Comparison of ENCODE assay signal across 2 cellular contexts in genomic region chr20:10916312-10916711, GRCh38.
TF ChIP-seq lines count a peak whose summit lies in the region.

No MANE protein-coding gene starts in this region.

TF ChIP-seq in SK-N-SH, 30 proteins besides CTCF, POLR2A, EP300 and RAD21 (continued from another document):
- TF ChIP-seq GATA2 (CRISPR knock-in tag; IDR thresholded peaks at IDR 0.05) (no peak), MEF2A (IDR thresholded peaks at IDR 0.05; ENCODE audit: borderline replicate concordance, low read depth) (no peak), TAF1 (IDR thresholded peaks at IDR 0.05; ENCODE audit: borderline replicate concordance, low read depth, low read length) (no peak), RXRA (IDR thresholded peaks at IDR 0.05; ENCODE audit: borderline replicate concordance, low read depth) (no peak), SIN3A (IDR thresholded peaks at IDR 0.05; ENCODE audit: borderline replicate concordance, low read depth, low read length) (no peak), FOXM1 (IDR thresholded peaks at IDR 0.05; ENCODE audit: low read depth) (no peak), RCOR1 (IDR thresholded peaks at IDR 0.05; ENCODE audit: low read length) (no peak), SMC3 (IDR thresholded peaks at IDR 0.05; ENCODE audit: low read depth, low read length) (no peak), JUND (IDR thresholded peaks at IDR 0.05) (no peak)
- TF ChIP-seq, protein P1, sequence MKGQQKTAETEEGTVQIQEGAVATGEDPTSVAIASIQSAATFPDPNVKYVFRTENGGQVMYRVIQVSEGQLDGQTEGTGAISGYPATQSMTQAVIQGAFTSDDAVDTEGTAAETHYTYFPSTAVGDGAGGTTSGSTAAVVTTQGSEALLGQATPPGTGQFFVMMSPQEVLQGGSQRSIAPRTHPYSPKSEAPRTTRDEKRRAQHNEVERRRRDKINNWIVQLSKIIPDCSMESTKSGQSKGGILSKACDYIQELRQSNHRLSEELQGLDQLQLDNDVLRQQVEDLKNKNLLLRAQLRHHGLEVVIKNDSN (IDR thresholded peaks at IDR 0.05; ENCODE audit: borderline replicate concordance, low read depth): no peak

TF ChIP-seq in SK-N-SH treated with all-trans-retinoic acid at 6 μM for 48 hours, 23 proteins besides CTCF, POLR2A, EP300 and RAD21 (continued from another document):
- TF ChIP-seq PATZ1 (CRISPR knock-in tag; IDR thresholded peaks at IDR 0.05; ENCODE audit: borderline replicate concordance): no peak
TF ChIP-seq in SK-N-SH treated with all-trans-retinoic acid at 6 μM for 48 hours: peak in this region for 0.
